Comparison of ENCODE assay signal across 8 cellular contexts in genomic region chr19:917323-918151, GRCh38. TPM values are rescaled to one million over a fixed set of nuclear protein-coding genes. Genes with fewer than 3 reads are reported as not detected.
DNase-seq lines count a peak whose midpoint lies in the region; ATAC-seq, FAIRE-seq and TF ChIP-seq lines count a peak whose summit lies in the region.

TSS of gene KISS1R (plus strand) at chr19:917333. CDS start at chr19:917503, 170 bp downstream.

- 0% methylated on average over 81 to 82 of the region's 87 CpGs for WGBS in mesodermal cell (ENCODE audit: insufficient coverage in 2 of 2), 2 experiments

- H3K27me3 ChIP-seq in ACC112 (ENCODE audit: insufficient read depth, low read length) (peaks cover 35% of the 10 kb centered on the region), bronchial epithelial cell (ENCODE audit: control insufficient read depth, insufficient read depth, low read length) (peaks cover 15% of the 10 kb centered on the region)

- ATAC-seq in GM21529 (IDR thresholded peaks at IDR 0.05; ENCODE audit: unreplicated experiment), result no peak
- no peak for ATAC-seq in HG03432 (IDR thresholded peaks at IDR 0.05; ENCODE audit: unreplicated experiment)

- peak within 1 kb of the TSS; percentile 45; the same call in 1 of the 2 replicates for H3K4me3 ChIP-seq in ACC112 (ENCODE audit: low read depth, low read length)
- H3K4me3 ChIP-seq in bronchial epithelial cell (ENCODE audit: low read depth, low read length), result no peak within 1 kb of the TSS
- H3K4me3 ChIP-seq in mesodermal cell (ENCODE audit: extremely low read depth, insufficient read depth, low read length, poor library complexity, severe bottlenecking), result peak within 1 kb of the TSS; percentile 29

- no peak within 1 kb of the TSS for H3K27ac ChIP-seq in ACC112 (ENCODE audit: low read depth, low read length)
- no peak within 1 kb of the TSS for H3K27ac ChIP-seq in mesodermal cell (ENCODE audit: low read depth, low read length, severe bottlenecking)

- DNase-seq in SHP77 treated with DMSO at 0.1 percent for 48 hours (lab: John Stamatoyannopoulos, UW), result peak; percentile 33
- no peak for DNase-seq in bronchial epithelial cell (ENCODE audit: low read depth)
- DNase-seq in HCEC 1CT, result no peak

- H3K79me2 ChIP-seq in ACC112 (ENCODE audit: control insufficient read depth, insufficient read depth, low read length, unreplicated experiment), result no peaks in the 10 kb centered on the region

- TF ChIP-seq CTCF in GM12872 (IDR thresholded peaks at IDR 0.05; ENCODE audit: insufficient read depth, low read depth, low read length), result peak; percentile 70
- TF ChIP-seq CTCF in bronchial epithelial cell (IDR thresholded peaks at IDR 0.05; ENCODE audit: insufficient read depth, low read length, severe bottlenecking), result peak; percentile 63

- peaks cover 5% of the 10 kb centered on the region for H3K4me1 ChIP-seq in ACC112 (ENCODE audit: control insufficient read depth, insufficient read depth, low read length, unreplicated experiment)
- no peaks in the 10 kb centered on the region for H3K4me1 ChIP-seq in mesodermal cell (ENCODE audit: control insufficient read depth, insufficient read depth, low read length, poor library complexity, severe bottlenecking)

- no peaks in the 10 kb centered on the region for H3K36me3 ChIP-seq in ACC112 (ENCODE audit: insufficient read depth, low read length)
- H3K36me3 ChIP-seq in bronchial epithelial cell (ENCODE audit: control insufficient read depth, insufficient read depth, low read length), result no peaks in the 10 kb centered on the region
- H3K36me3 ChIP-seq in mesodermal cell (ENCODE audit: control insufficient read depth, insufficient read depth, low read length), result no peaks in the 10 kb centered on the region

- H3K9me3 ChIP-seq in mesodermal cell (ENCODE audit: control insufficient read depth, low read length), result no peaks in the 10 kb centered on the region

- no peak for FAIRE-seq in bronchial epithelial cell (lab: Jason Lieb, UNC)

- no peak within 1 kb of the TSS for H2AFZ ChIP-seq in ACC112 (ENCODE audit: low read length, unreplicated experiment)

RNA-seq across cellular contexts. Expression of gene KISS1R, which starts in this region (rescaled TPM):
- total RNA-seq in bronchial epithelial cell, result 0.13 TPM in 1 of 2 replicates, not detected in the other
- polyA plus RNA-seq in mesodermal cell (2013, experiment 1 of 2), result not detected
- not detected for polyA plus RNA-seq in mesodermal cell (2013, experiment 2 of 2)
